ENCODE assay signal across 8 cellular contexts in genomic region chr3:58237238-58237939, GRCh38. TPM values are rescaled to one million over a fixed set of nuclear protein-coding genes. Genes with fewer than 3 reads are reported as not detected.
DNase-seq lines count a peak whose midpoint lies in the region; ATAC-seq and TF ChIP-seq lines count a peak whose summit lies in the region.

Gene ABHD6 (plus strand): TSS chr3:58237792. CDS start chr3:58256587, 18,795 bp downstream.

- H3K27ac ChIP-seq in CD4-positive, CD25-positive, alpha-beta regulatory T cell (ENCODE audit: insufficient read depth, low read length, poor library complexity, severe bottlenecking) = peak within 1 kb of the TSS; percentile 41
- H3K27ac ChIP-seq in PC-9 = no peak within 1 kb of the TSS

- H3K27me3 ChIP-seq in CD4-positive, CD25-positive, alpha-beta regulatory T cell (ENCODE audit: control insufficient read depth, insufficient read depth, low read length) = peaks cover 12% of the 10 kb centered on the region
- H3K27me3 ChIP-seq in PC-9 (ENCODE audit: insufficient read depth, low read depth) = no peaks in the 10 kb centered on the region

- no peaks in the 10 kb centered on the region for H3K36me3 Mint-ChIP-seq in CD4-positive, CD25-positive, alpha-beta regulatory T cell
- no peaks in the 10 kb centered on the region for H3K36me3 Mint-ChIP-seq in activated T-helper 1 cell treated with anti-CD3 and anti-CD28 coated beads, Interleukin-12 subunit alpha, Interleukin-12 subunit beta, Interleukin-2, Interleukin-4 antibody, amounts not matched to agents 30 ng/mL and 10 ng/mL and 1 ng/mL, durations not matched to agents 14 hours and 24 hours and 36 hours (ENCODE audit: low read depth)
- no peaks in the 10 kb centered on the region for H3K36me3 Mint-ChIP-seq in natural killer cell treated with Interleukin-12 subunit alpha and Interleukin-12 subunit beta and Interleukin-15 and Interleukin-18, amount 100 ng/mL, for 72 hours
- H3K36me3 Mint-ChIP-seq in stimulated activated naive CD8-positive, alpha-beta T cell treated with anti-CD3 and anti-CD28 coated beads, Interleukin-15, Interleukin-2, amounts not matched to agents 100 ng/mL and 50 ng/mL, for 24 hours (ENCODE audit: low read depth) = no peaks in the 10 kb centered on the region

- H3K9me3 ChIP-seq in CD4-positive, CD25-positive, alpha-beta regulatory T cell (ENCODE audit: control insufficient read depth in 2 of 2, low read length in 2 of 2) = no peaks in the 10 kb centered on the region
- no peaks in the 10 kb centered on the region for H3K9me3 ChIP-seq in PC-9 (ENCODE audit: insufficient read depth, low read depth)

- POLR2A ChIA-PET in PC-9 (lab: Charles Lee; ENCODE audit: unreplicated experiment) = no interaction called here

- ATAC-seq in CD4-positive, CD25-positive, alpha-beta regulatory T cell (ENCODE audit: low read depth in 2 of 2) = peak; percentile 83 to 88
- peak; percentile 65 for ATAC-seq in HG03442 (IDR thresholded peaks at IDR 0.05; ENCODE audit: unreplicated experiment)
- ATAC-seq in natural killer cell treated with Interleukin-12 subunit alpha and Interleukin-12 subunit beta and Interleukin-15 and Interleukin-18, amount 100 ng/mL, for 72 hours = peak; percentile 93 to 94

- peaks cover 8% of the 10 kb centered on the region; the same call in 1 of the 2 replicates for H3F3A ChIP-seq in PC-9 (ENCODE audit: insufficient read depth, low read depth)

- TF ChIP-seq CTCF in PC-9 (conservative IDR thresholded peaks at IDR 0.05) (no peak), fibroblast of mammary gland (conservative IDR thresholded peaks at IDR 0.05; ENCODE audit: control insufficient read depth, insufficient read depth, low read depth, low read length) (no peak)

- peaks cover 22% of the 10 kb centered on the region for H3K79me2 ChIP-seq in PC-9 (ENCODE audit: low read depth)

- H3K4me2 ChIP-seq in PC-9 = peak within 1 kb of the TSS; percentile 75

- DNase-seq in CD4-positive, CD25-positive, alpha-beta regulatory T cell = peak; percentile 70 to 87 (median 83)
- DNase-seq in GM19240 (ENCODE audit: insufficient read length, low spot score) = peak; percentile 64
- peak; percentile 39 to 77 for DNase-seq in PC-9
- peak; percentile 78 for DNase-seq in activated T-helper 1 cell treated with anti-CD3 and anti-CD28 coated beads, Interleukin-12 subunit alpha, Interleukin-12 subunit beta, Interleukin-2, Interleukin-4 antibody, amounts not matched to agents 30 ng/mL and 10 ng/mL and 1 ng/mL, durations not matched to agents 14 hours and 24 hours and 36 hours (ENCODE audit: low spot score)
- peak; percentile 44 for DNase-seq in fibroblast of mammary gland (ENCODE audit: low read depth)
- DNase-seq in natural killer cell treated with Interleukin-12 subunit alpha and Interleukin-12 subunit beta and Interleukin-15 and Interleukin-18, amount 100 ng/mL, for 72 hours (ENCODE audit: low spot score) = peak; percentile 83

- BruUV-seq in PC-9 (replicated peaks; lab: Mats Ljungman, UMichigan) = no TSS peak

- H4K20me1 ChIP-seq in PC-9 (ENCODE audit: insufficient read depth) = no peaks in the 10 kb centered on the region

- H3K9me3 Mint-ChIP-seq in CD4-positive, CD25-positive, alpha-beta regulatory T cell = no peaks in the 10 kb centered on the region
- H3K9me3 Mint-ChIP-seq in activated T-helper 1 cell treated with anti-CD3 and anti-CD28 coated beads, Interleukin-12 subunit alpha, Interleukin-12 subunit beta, Interleukin-2, Interleukin-4 antibody, amounts not matched to agents 30 ng/mL and 10 ng/mL and 1 ng/mL, durations not matched to agents 14 hours and 24 hours and 36 hours = no peaks in the 10 kb centered on the region
- H3K9me3 Mint-ChIP-seq in natural killer cell treated with Interleukin-12 subunit alpha and Interleukin-12 subunit beta and Interleukin-15 and Interleukin-18, amount 100 ng/mL, for 72 hours = no peaks in the 10 kb centered on the region
- H3K9me3 Mint-ChIP-seq in stimulated activated naive CD8-positive, alpha-beta T cell treated with anti-CD3 and anti-CD28 coated beads, Interleukin-15, Interleukin-2, amounts not matched to agents 100 ng/mL and 50 ng/mL, for 24 hours = no peaks in the 10 kb centered on the region

- CTCF ChIA-PET in PC-9 (lab: Charles Lee) = no interaction called here

- peaks cover 17% of the 10 kb centered on the region for H3K4me1 ChIP-seq in CD4-positive, CD25-positive, alpha-beta regulatory T cell (ENCODE audit: control insufficient read depth, insufficient read depth, low read length, poor library complexity, severe bottlenecking)
- peaks cover 27% of the 10 kb centered on the region for H3K4me1 ChIP-seq in PC-9 (replicated peaks; ENCODE audit: insufficient read depth)

- H3K27me3 Mint-ChIP-seq in CD4-positive, CD25-positive, alpha-beta regulatory T cell = peaks cover 46% of the 10 kb centered on the region
- peaks cover 32% of the 10 kb centered on the region for H3K27me3 Mint-ChIP-seq in activated T-helper 1 cell treated with anti-CD3 and anti-CD28 coated beads, Interleukin-12 subunit alpha, Interleukin-12 subunit beta, Interleukin-2, Interleukin-4 antibody, amounts not matched to agents 30 ng/mL and 10 ng/mL and 1 ng/mL, durations not matched to agents 14 hours and 24 hours and 36 hours (ENCODE audit: insufficient read depth)
- peaks cover 8 to 9% of the 10 kb centered on the region in 2 donors for H3K27me3 Mint-ChIP-seq in natural killer cell treated with Interleukin-12 subunit alpha and Interleukin-12 subunit beta and Interleukin-15 and Interleukin-18, amount 100 ng/mL, for 72 hours
- peaks cover 5% of the 10 kb centered on the region for H3K27me3 Mint-ChIP-seq in stimulated activated naive CD8-positive, alpha-beta T cell treated with anti-CD3 and anti-CD28 coated beads, Interleukin-15, Interleukin-2, amounts not matched to agents 100 ng/mL and 50 ng/mL, for 24 hours

- peak within 1 kb of the TSS; percentile 93 to 99 (median 93) for H3K4me3 Mint-ChIP-seq in CD4-positive, CD25-positive, alpha-beta regulatory T cell
- peak within 1 kb of the TSS; percentile 90 for H3K4me3 Mint-ChIP-seq in activated T-helper 1 cell treated with anti-CD3 and anti-CD28 coated beads, Interleukin-12 subunit alpha, Interleukin-12 subunit beta, Interleukin-2, Interleukin-4 antibody, amounts not matched to agents 30 ng/mL and 10 ng/mL and 1 ng/mL, durations not matched to agents 14 hours and 24 hours and 36 hours
- peak within 1 kb of the TSS; percentile 87 for H3K4me3 Mint-ChIP-seq in natural killer cell treated with Interleukin-12 subunit alpha and Interleukin-12 subunit beta and Interleukin-15 and Interleukin-18, amount 100 ng/mL, for 72 hours
- H3K4me3 Mint-ChIP-seq in stimulated activated naive CD8-positive, alpha-beta T cell treated with anti-CD3 and anti-CD28 coated beads, Interleukin-15, Interleukin-2, amounts not matched to agents 100 ng/mL and 50 ng/mL, for 24 hours = peak within 1 kb of the TSS; percentile 88

- H3K4me1 Mint-ChIP-seq in CD4-positive, CD25-positive, alpha-beta regulatory T cell = peaks cover 4 to 18% (median 11%) of the 10 kb centered on the region in 4 donors
- peaks cover 12% of the 10 kb centered on the region for H3K4me1 Mint-ChIP-seq in activated T-helper 1 cell treated with anti-CD3 and anti-CD28 coated beads, Interleukin-12 subunit alpha, Interleukin-12 subunit beta, Interleukin-2, Interleukin-4 antibody, amounts not matched to agents 30 ng/mL and 10 ng/mL and 1 ng/mL, durations not matched to agents 14 hours and 24 hours and 36 hours (ENCODE audit: low read depth)
- peaks cover 11 to 16% of the 10 kb centered on the region in 2 donors for H3K4me1 Mint-ChIP-seq in natural killer cell treated with Interleukin-12 subunit alpha and Interleukin-12 subunit beta and Interleukin-15 and Interleukin-18, amount 100 ng/mL, for 72 hours (ENCODE audit: low read depth in 2 of 2)
- H3K4me1 Mint-ChIP-seq in stimulated activated naive CD8-positive, alpha-beta T cell treated with anti-CD3 and anti-CD28 coated beads, Interleukin-15, Interleukin-2, amounts not matched to agents 100 ng/mL and 50 ng/mL, for 24 hours (ENCODE audit: low read depth) = peaks cover 19% of the 10 kb centered on the region

- peak within 1 kb of the TSS; percentile 90 for H2AFZ ChIP-seq in PC-9

- intact Hi-C loops in PC-9 (cut with micrococcal nuclease; ENCODE audit: unreplicated experiment) = loop anchor here (5.0 kb wide), 1 partner anchor 65 kb away; no protein-coding TSS in a partner anchor
- intact Hi-C loops in activated T-helper 1 cell treated with anti-CD3 and anti-CD28 coated beads, Interleukin-12 subunit alpha, Interleukin-12 subunit beta, Interleukin-2, Interleukin-4 antibody, amounts not matched to agents 30 ng/mL and 10 ng/mL and 1 ng/mL, durations not matched to agents 14 hours and 24 hours and 36 hours (cut with micrococcal nuclease) = loop anchor here (1.0 to 10.0 kb wide), 8 partner anchors 23 to 643 kb away; partner anchors contain the start of genes ARF4, DENND6A, FLNB and HTD2

- peak within 1 kb of the TSS; percentile 71 for H3K4me3 ChIP-seq in CD4-positive, CD25-positive, alpha-beta regulatory T cell (ENCODE audit: low read depth, low read length)
- peak within 1 kb of the TSS; percentile 67 for H3K4me3 ChIP-seq in PC-9
- peak within 1 kb of the TSS; percentile 84 for H3K4me3 ChIP-seq in fibroblast of mammary gland (ENCODE audit: control insufficient read depth, low read depth, low read length)

- peak within 1 kb of the TSS; percentile 49 to 88 (median 52) for H3K27ac Mint-ChIP-seq in CD4-positive, CD25-positive, alpha-beta regulatory T cell
- H3K27ac Mint-ChIP-seq in activated T-helper 1 cell treated with anti-CD3 and anti-CD28 coated beads, Interleukin-12 subunit alpha, Interleukin-12 subunit beta, Interleukin-2, Interleukin-4 antibody, amounts not matched to agents 30 ng/mL and 10 ng/mL and 1 ng/mL, durations not matched to agents 14 hours and 24 hours and 36 hours = peak within 1 kb of the TSS; percentile 67
- peak within 1 kb of the TSS in 1 of 2 donors; percentile 15 for H3K27ac Mint-ChIP-seq in natural killer cell treated with Interleukin-12 subunit alpha and Interleukin-12 subunit beta and Interleukin-15 and Interleukin-18, amount 100 ng/mL, for 72 hours
- H3K27ac Mint-ChIP-seq in stimulated activated naive CD8-positive, alpha-beta T cell treated with anti-CD3 and anti-CD28 coated beads, Interleukin-15, Interleukin-2, amounts not matched to agents 100 ng/mL and 50 ng/mL, for 24 hours = peak within 1 kb of the TSS; percentile 83

- H3K36me3 ChIP-seq in CD4-positive, CD25-positive, alpha-beta regulatory T cell (ENCODE audit: control insufficient read depth, insufficient read depth, low read length) = no peaks in the 10 kb centered on the region
- H3K36me3 ChIP-seq in PC-9 (ENCODE audit: low read depth) = no peaks in the 10 kb centered on the region

- H3K9me2 ChIP-seq in PC-9 (ENCODE audit: insufficient read depth) = no peaks in the 10 kb centered on the region

RNA-seq across cellular contexts. Expression of gene ABHD6, which starts in this region (rescaled TPM):
- total RNA-seq in CD4-positive, CD25-positive, alpha-beta regulatory T cell = 3.9 TPM
- 1 to 10 TPM; 3.8 to 7.8 (median 5.1) TPM for polyA plus RNA-seq in CD4-positive, CD25-positive, alpha-beta regulatory T cell
- total RNA-seq in PC-9 (2021) = 6.5 and 6.7 TPM in 2 replicates
- 9.2 and 10.1 TPM in 2 replicates for total RNA-seq in activated T-helper 1 cell treated with anti-CD3 and anti-CD28 coated beads, Interleukin-12 subunit alpha, Interleukin-12 subunit beta, Interleukin-2, Interleukin-4 antibody, amounts not matched to agents 30 ng/mL and 10 ng/mL and 1 ng/mL, durations not matched to agents 14 hours and 24 hours and 36 hours
- total RNA-seq in natural killer cell treated with Interleukin-12 subunit alpha and Interleukin-12 subunit beta and Interleukin-15 and Interleukin-18, amount 100 ng/mL, for 72 hours = 1 to 10 TPM; 2.5 to 3.3 TPM
